ENCODE assay signal across 15 cellular contexts in the genomic region with DNA sequence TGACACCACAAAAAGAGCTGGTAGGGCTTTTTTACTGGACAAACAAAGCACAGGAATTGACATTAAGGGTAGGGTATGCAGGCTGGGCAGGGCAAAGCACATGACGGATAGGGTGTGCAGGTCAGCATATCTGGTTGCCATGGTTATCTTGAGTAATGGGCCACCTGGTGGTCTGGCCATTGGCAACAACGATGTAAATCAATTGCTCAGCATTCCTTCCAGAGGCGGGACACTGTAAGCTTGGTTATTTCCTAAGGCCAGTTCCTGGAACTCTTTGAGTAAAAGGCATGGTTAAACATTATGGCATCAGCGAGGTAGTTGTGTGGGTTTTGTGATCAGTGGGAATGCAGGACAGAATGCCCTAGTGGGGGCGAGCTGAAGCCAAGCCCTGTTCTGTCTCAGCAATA.
DNase-seq lines count a peak whose midpoint lies in the region; ATAC-seq and TF ChIP-seq lines count a peak whose summit lies in the region.
"Had no signal": no experiment of that assay in that cellular context is flagged by ENCODE, and none has a peak within 500 bp of the region (broad histone marks: within the 10 kb centered on the region; RNA-seq: fewer than 3 reads in every experiment).

No MANE protein-coding gene starts in this region.

- peaks cover 4 to 5% of the 10 kb centered on the region in 2 donors for H3K9me3 Mint-ChIP-seq in activated naive CD4-positive, alpha-beta T cell treated with anti-CD3 and anti-CD28 coated beads, Interleukin-2, amount 50 U/mL, for 72 hours
- H3K9me3 Mint-ChIP-seq: activated naive CD4-positive, alpha-beta T cell treated with anti-CD3 and anti-CD28 coated beads, Interleukin-2, amount 50 U/mL, for 24 hours had no signal

- H3K4me3 ChIP-seq in tibial artery (no peak overlapping the region), right atrium auricular region (no peak overlapping the region)

- H3K27ac Mint-ChIP-seq in activated naive CD4-positive, alpha-beta T cell treated with anti-CD3 and anti-CD28 coated beads, Interleukin-2, amount 50 U/mL, for 72 hours = no peak overlapping the region
- H3K27ac Mint-ChIP-seq: activated CD4-positive, alpha-beta T cell treated with anti-CD3 and anti-CD28 coated beads, Interleukin-2, amount 10 ng/mL, durations not matched to agents 24 days and 14 days; activated naive CD4-positive, alpha-beta T cell treated with anti-CD3 and anti-CD28 coated beads, Interleukin-2, amount 50 U/mL, for 24 hours had no signal

- intact Hi-C loops in tibial artery (cut with DNase I; ENCODE audit: low total_unique reads) = no loop called here

- no peaks in the 10 kb centered on the region for H3K27me3 ChIP-seq in tibial artery
- no peaks in the 10 kb centered on the region for H3K27me3 ChIP-seq in right atrium auricular region

- peak; percentile 68 for ATAC-seq in left lobe of liver
- ATAC-seq in activated naive CD4-positive, alpha-beta T cell treated with anti-CD3 and anti-CD28 coated beads, Interleukin-2, amount 50 U/mL, for 72 hours = no peak

- H3K27ac ChIP-seq in tibial artery (peak overlapping the region; percentile 25 to 72), right atrium auricular region (no peak overlapping the region)
- H3K27ac ChIP-seq: 22Rv1 had no signal

- H3K9me3 ChIP-seq in tibial artery (no peaks in the 10 kb centered on the region), right atrium auricular region (no peaks in the 10 kb centered on the region)

- peaks cover 0 to 66% (median 15%) of the 10 kb centered on the region in 4 donors for H3K4me1 ChIP-seq in tibial artery
- H3K4me1 ChIP-seq in right atrium auricular region = peaks cover 0 to 21% of the 10 kb centered on the region in 2 donors

- no peaks in the 10 kb centered on the region for H3K36me3 ChIP-seq in tibial artery
- H3K36me3 ChIP-seq in right atrium auricular region = no peaks in the 10 kb centered on the region

- no peaks in the 10 kb centered on the region for H3K36me3 Mint-ChIP-seq in activated naive CD4-positive, alpha-beta T cell treated with anti-CD3 and anti-CD28 coated beads, Interleukin-2, amount 50 U/mL, for 72 hours
- H3K36me3 Mint-ChIP-seq: activated naive CD4-positive, alpha-beta T cell treated with anti-CD3 and anti-CD28 coated beads, Interleukin-2, amount 50 U/mL, for 24 hours had no signal

- peak; percentile 43 for DNase-seq in DMS 273 (lab: John Stamatoyannopoulos, UW; ENCODE audit: unreplicated experiment)
- no peak for DNase-seq in DMS 273 treated with DMSO at 0.1 percent for 48 hours (lab: John Stamatoyannopoulos, UW)
- DNase-seq in dedifferentiated amniotic fluid mesenchymal stem cell (ENCODE audit: extremely low spot score) = peak; percentile 55
- peak; percentile 49 for DNase-seq in left lobe of liver (ENCODE audit: low spot score)
- no peak for DNase-seq in tibial artery
- no peak for DNase-seq in NCI-H446 treated with DMSO at 0.1 percent for 48 hours (lab: John Stamatoyannopoulos, UW)
- no peak for DNase-seq in right atrium auricular region (ENCODE audit: low spot score)
- no peak for DNase-seq in activated naive CD4-positive, alpha-beta T cell treated with anti-CD3 and anti-CD28 coated beads, Interleukin-2, amount 50 U/mL, for 72 hours (ENCODE audit: low spot score in 2 of 2)
- DNase-seq: activated CD4-positive, alpha-beta T cell treated with anti-CD3 and anti-CD28 coated beads, Interleukin-2, amount 10 ng/mL, durations not matched to agents 24 days and 14 days; DMS53; Karpas-422; NCI-H446; SIG-M5 had no signal

- TF ChIP-seq CTCF in tibial artery (IDR thresholded peaks at IDR 0.05) (no peak), right atrium auricular region (IDR thresholded peaks at IDR 0.05) (no peak)

Comparison
In these comparisons a context has a peak if more than half of its experiments do, and no peak if none do; other contexts are left out.
1. DNase-seq: peak in DMS 273 (single experiment), dedifferentiated amniotic fluid mesenchymal stem cell (single experiment) and left lobe of liver (single experiment); none in DMS 273 treated with DMSO at 0.1 percent for 48 hours (single experiment), tibial artery (0 of 2), NCI-H446 treated with DMSO at 0.1 percent for 48 hours (single experiment), right atrium auricular region (single experiment) and activated naive CD4-positive, alpha-beta T cell treated with anti-CD3 and anti-CD28 coated beads, Interleukin-2, amount 50 U/mL, for 72 hours (0 of 2).
2. H3K27ac ChIP-seq: peak in tibial artery (2 of 2); none in right atrium auricular region (0 of 2).